ENCODE assay signal across 8 cellular contexts in the genomic region with DNA sequence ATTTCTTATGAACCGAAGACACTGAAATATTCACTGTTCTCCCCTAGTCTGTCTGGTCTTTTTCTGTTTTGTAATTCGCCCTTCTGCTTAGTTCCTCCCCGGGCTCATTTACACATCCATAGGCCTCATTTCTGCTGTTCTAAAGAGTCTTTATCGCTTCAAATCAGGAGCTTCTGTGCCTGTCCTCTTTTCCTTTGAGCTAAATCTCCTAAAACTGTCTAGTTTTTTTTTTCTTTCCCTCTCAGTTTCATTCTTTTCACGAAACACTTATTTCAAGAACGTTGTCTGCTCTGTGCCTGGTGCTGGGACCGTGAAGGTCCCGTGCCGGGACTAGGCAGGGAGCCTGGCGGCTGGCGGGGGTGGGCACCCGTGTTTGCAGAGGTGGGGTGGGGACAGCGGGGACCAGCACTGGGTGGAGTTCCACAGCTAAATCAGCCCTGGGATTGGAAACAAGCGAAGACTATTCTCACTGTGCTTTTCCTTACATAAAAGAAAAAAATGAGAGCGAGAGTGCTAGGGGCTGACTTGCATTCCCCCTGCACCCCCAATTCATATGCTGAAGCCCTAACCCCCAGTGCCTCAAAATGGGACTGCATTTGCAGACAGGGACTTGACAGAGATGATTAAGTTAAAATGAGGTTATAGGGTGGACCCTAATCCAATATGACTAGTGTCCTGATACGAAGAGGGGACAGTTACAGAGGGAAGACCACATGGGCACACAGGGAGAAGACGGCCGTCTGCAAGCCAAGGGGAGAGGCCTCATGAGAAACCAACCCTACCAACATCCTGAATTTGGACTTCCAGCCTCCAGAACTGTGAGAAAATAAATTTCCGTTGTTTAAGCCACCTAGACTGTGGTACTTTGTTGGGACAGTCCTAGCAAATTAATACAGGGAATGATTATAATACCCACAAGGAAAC. TPM values are rescaled to one million over a fixed set of nuclear protein-coding genes. Genes with fewer than 3 reads are reported as not detected.
DNase-seq lines count a peak whose midpoint lies in the region; ATAC-seq and TF ChIP-seq lines count a peak whose summit lies in the region.

No MANE protein-coding gene starts in this region.

- H3K36me3 ChIP-seq in breast epithelium, result no peaks in the 10 kb centered on the region
- H3K36me3 ChIP-seq in colonic mucosa, result no peaks in the 10 kb centered on the region
- no peaks in the 10 kb centered on the region for H3K36me3 ChIP-seq in mucosa of descending colon (ENCODE audit: low read depth)

- H3K27me3 Mint-ChIP-seq in MCF 10A (ENCODE audit: insufficient read depth, unreplicated experiment), result peaks cover 18% of the 10 kb centered on the region

- no peaks in the 10 kb centered on the region for H3K36me3 Mint-ChIP-seq in MCF 10A (ENCODE audit: insufficient read depth, unreplicated experiment)

- ATAC-seq in mucosa of descending colon (peak; percentile 30), HG02981 (IDR thresholded peaks at IDR 0.05; ENCODE audit: unreplicated experiment) (no peak)

- H3K9ac ChIP-seq in colonic mucosa (ENCODE audit: low read depth in 2 of 2, low read length in 2 of 2), result peak overlapping the region; percentile 1 to 79

- TF ChIP-seq CTCF in MCF 10A (IDR thresholded peaks at IDR 0.05; ENCODE audit: unreplicated experiment), result no peak
- no peak for TF ChIP-seq CTCF in breast epithelium (IDR thresholded peaks at IDR 0.05)
- no peak for TF ChIP-seq CTCF in colonic mucosa (IDR thresholded peaks at IDR 0.05)
- TF ChIP-seq CTCF in mucosa of descending colon (IDR thresholded peaks at IDR 0.05), result no peak

- no peaks in the 10 kb centered on the region for H3K9me3 ChIP-seq in breast epithelium
- H3K9me3 ChIP-seq in colonic mucosa, result no peaks in the 10 kb centered on the region
- no peaks in the 10 kb centered on the region for H3K9me3 ChIP-seq in mucosa of descending colon

- H3K4me1 ChIP-seq in breast epithelium, result no peaks in the 10 kb centered on the region
- no peaks in the 10 kb centered on the region for H3K4me1 ChIP-seq in colonic mucosa
- peaks cover 18% of the 10 kb centered on the region for H3K4me1 ChIP-seq in mucosa of descending colon (ENCODE audit: low read depth)

- no peaks in the 10 kb centered on the region for H3K9me3 Mint-ChIP-seq in MCF 10A (ENCODE audit: unreplicated experiment)

- H3K4me3 Mint-ChIP-seq in MCF 10A (ENCODE audit: unreplicated experiment), result peak overlapping the region; percentile 75

- H3K27me3 ChIP-seq in breast epithelium, result no peaks in the 10 kb centered on the region
- no peaks in the 10 kb centered on the region for H3K27me3 ChIP-seq in colonic mucosa

- no TSS peak for BruUV-seq in MCF 10A (replicated peaks; lab: Mats Ljungman, UMichigan)

- H3K4me1 Mint-ChIP-seq in MCF 10A (ENCODE audit: insufficient read depth, unreplicated experiment), result no peaks in the 10 kb centered on the region

- peak overlapping the region in 1 of 3 donors; percentile 94 for H3K4me3 ChIP-seq in breast epithelium
- no peak overlapping the region for H3K4me3 ChIP-seq in colonic mucosa
- H3K4me3 ChIP-seq in mucosa of descending colon, result no peak overlapping the region

- TF ChIP-seq POLR2A in breast epithelium (IDR thresholded peaks at IDR 0.05), result no peak

- DNase-seq in MCF 10A (ENCODE audit: unreplicated experiment), result no peak
- no peak for DNase-seq in breast epithelium (ENCODE audit: low spot score in 2 of 2)
- peak; percentile 70 for DNase-seq in colonic mucosa
- peak; percentile 60 to 73 (median 62) for DNase-seq in mucosa of descending colon
- no peak for DNase-seq in occipital lobe (lab: John Stamatoyannopoulos, UW)
- DNase-seq in NCI-H1930 (lab: John Stamatoyannopoulos, UW), result no peak
- DNase-seq in NCI-H748 (lab: John Stamatoyannopoulos, UW; ENCODE audit: unreplicated experiment), result no peak

- H3K27ac Mint-ChIP-seq in MCF 10A (ENCODE audit: low read depth, unreplicated experiment), result no peak overlapping the region

- intact Hi-C loops in MCF 10A (cut with micrococcal nuclease), result loop anchor here (10.0 kb wide), 1 partner anchor 1254 kb away; no protein-coding TSS in a partner anchor
- intact Hi-C loops in breast epithelium (cut with DNase I; ENCODE audit: low total_unique reads), result loop anchor here (10.0 kb wide), 1 partner anchor 114 kb away; no protein-coding TSS in a partner anchor
- intact Hi-C loops in colonic mucosa (cut with DNase I), result no loop called here
- intact Hi-C loops in mucosa of descending colon (cut with DNase I, micrococcal nuclease), result no loop called here

- H3K27ac ChIP-seq in breast epithelium (peak overlapping the region in 1 of 2 donors; percentile 99), colonic mucosa (peak overlapping the region; percentile 87)

- POLR2A ChIA-PET in MCF 10A (lab: Yijun Ruan, JAX), result no interaction called here

- CTCF ChIA-PET in MCF 10A (lab: Yijun Ruan, JAX), result interaction anchor here (0.6 to 1.8 kb wide), 7 partner anchors 11 to 1205 kb away, joined by 3 to 9 read pairs (median 3); no protein-coding TSS in a partner anchor

RNA-seq across cellular contexts. Expression of a gene that starts 1.4 kb away (rescaled TPM):
- total RNA-seq in MCF 10A (2022) (0.96 and 1.1 TPM in 2 replicates), breast epithelium (10 to 100 TPM in 1 of 3 donors, 1 to 10 TPM in 2; 8.5 to 13.4 (median 9.5) TPM), colonic mucosa (10 to 100 TPM; 14.5 to 17.6 TPM), mucosa of descending colon (10 to 100 TPM; 14.9 to 29.5 (median 22.4) TPM), occipital lobe (2.3 TPM)

RNA-seq across cellular contexts. Expression of a gene that starts 33.8 kb away (rescaled TPM):
- total RNA-seq in MCF 10A (2022) (8.2 and 9.8 TPM in 2 replicates), breast epithelium (10 to 100 TPM; 15.2 to 31.0 (median 24.6) TPM), colonic mucosa (1 to 10 TPM; 4.1 to 7.7 TPM), mucosa of descending colon (1 to 10 TPM; 6.9 to 8.7 (median 8.5) TPM), occipital lobe (19.8 TPM)

RNA-seq across cellular contexts. Expression of a gene that starts 33.9 kb away (rescaled TPM):
- total RNA-seq in MCF 10A (2022) (55.8 and 58.8 TPM in 2 replicates), breast epithelium (10 to 100 TPM; 17.6 to 22.3 (median 19.3) TPM), colonic mucosa (10 to 100 TPM; 41.8 to 54.7 TPM), mucosa of descending colon (10 to 100 TPM; 32.1 to 39.0 (median 38.3) TPM), occipital lobe (8.4 TPM)

Comparison
In these comparisons a context has a peak if more than half of its experiments do, and no peak if none do; other contexts are left out.
1. DNase-seq: peak in colonic mucosa (single experiment) and mucosa of descending colon (3 of 3); none in MCF 10A (single experiment), breast epithelium (0 of 2), occipital lobe (single experiment), NCI-H1930 (0 of 2) and NCI-H748 (single experiment).
2. intact Hi-C loops: an anchor here in MCF 10A (10.0 kb wide) and breast epithelium (10.0 kb wide); none called in colonic mucosa and mucosa of descending colon.